Comparison of ENCODE assay signal across 8 cellular contexts in genomic region chr14:73245401-73246325, GRCh38. TPM values are rescaled to one million over a fixed set of nuclear protein-coding genes. Genes with fewer than 3 reads are reported as not detected.
DNase-seq lines count a peak whose midpoint lies in the region; ATAC-seq, FAIRE-seq and TF ChIP-seq lines count a peak whose summit lies in the region.

No MANE protein-coding gene starts in this region.

- peak overlapping the region; percentile 45 for H3K4me3 ChIP-seq in bronchial epithelial cell (ENCODE audit: low read depth, low read length)

- peak; percentile 54 for TF ChIP-seq POLR2A in GM18526 (IDR thresholded peaks at IDR 0.05; ENCODE audit: extremely low read depth, insufficient read length)

- H3K9me3 Mint-ChIP-seq in stimulated activated memory B cell treated with anti-CD40 and anti-IgM and Interleukin-4, amounts not matched to agents 10 μg/mL and 1 μg/mL and 100 μg/mL, for 72 hours: no peaks in the 10 kb centered on the region

- DNase-seq in T-helper 9 cell (peak; percentile 25), bronchial epithelial cell (ENCODE audit: low read depth) (peak; percentile 39), lung microvascular endothelial cell (ENCODE audit: low read depth in 2 of 2) (peak; percentile 52 to 62)

- H3K4me1 Mint-ChIP-seq in stimulated activated memory B cell treated with anti-CD40 and anti-IgM and Interleukin-4, amounts not matched to agents 10 μg/mL and 1 μg/mL and 100 μg/mL, for 72 hours: peaks cover 63% of the 10 kb centered on the region

- no peak for TF ChIP-seq CTCF in bronchial epithelial cell (IDR thresholded peaks at IDR 0.05; ENCODE audit: insufficient read depth, low read length, severe bottlenecking)

- H3K36me3 ChIP-seq in bronchial epithelial cell (ENCODE audit: control insufficient read depth, insufficient read depth, low read length): no peaks in the 10 kb centered on the region

- FAIRE-seq in bronchial epithelial cell (lab: Jason Lieb, UNC): no peak

- peak overlapping the region; percentile 80 for H3K4me3 Mint-ChIP-seq in stimulated activated memory B cell treated with anti-CD40 and anti-IgM and Interleukin-4, amounts not matched to agents 10 μg/mL and 1 μg/mL and 100 μg/mL, for 72 hours

- peaks cover 56% of the 10 kb centered on the region for H3K27me3 Mint-ChIP-seq in stimulated activated memory B cell treated with anti-CD40 and anti-IgM and Interleukin-4, amounts not matched to agents 10 μg/mL and 1 μg/mL and 100 μg/mL, for 72 hours

- no peaks in the 10 kb centered on the region for H3K36me3 Mint-ChIP-seq in stimulated activated memory B cell treated with anti-CD40 and anti-IgM and Interleukin-4, amounts not matched to agents 10 μg/mL and 1 μg/mL and 100 μg/mL, for 72 hours

- peak; percentile 43 for ATAC-seq in HG03280 (IDR thresholded peaks at IDR 0.05; ENCODE audit: unreplicated experiment)
- peak; percentile 80 for ATAC-seq in stimulated activated memory B cell treated with anti-CD40 and anti-IgM and Interleukin-4, amounts not matched to agents 10 μg/mL and 1 μg/mL and 100 μg/mL, for 72 hours
- ATAC-seq in GM18873 (IDR thresholded peaks at IDR 0.05; ENCODE audit: low FRiP score, unreplicated experiment): no peak
- no peak for ATAC-seq in HG03025 (IDR thresholded peaks at IDR 0.05; ENCODE audit: low FRiP score, unreplicated experiment)

- peak overlapping the region; percentile 80 for H3K27ac Mint-ChIP-seq in stimulated activated memory B cell treated with anti-CD40 and anti-IgM and Interleukin-4, amounts not matched to agents 10 μg/mL and 1 μg/mL and 100 μg/mL, for 72 hours

- no peaks in the 10 kb centered on the region for H3K27me3 ChIP-seq in bronchial epithelial cell (ENCODE audit: control insufficient read depth, insufficient read depth, low read length)

RNA-seq across cellular contexts. Expression of gene PAPLN, which starts 8.4 kb away (rescaled TPM):
- total RNA-seq in bronchial epithelial cell: 3.4 and 6.0 TPM in 2 replicates
- 16.3 and 48.4 TPM in 2 replicates for total RNA-seq in lung microvascular endothelial cell

Comparison
In these comparisons a context has a peak if more than half of its experiments do, and no peak if none do; other contexts are left out.
1. ATAC-seq: peak in HG03280 (single experiment) and stimulated activated memory B cell treated with anti-CD40 and anti-IgM and Interleukin-4, amounts not matched to agents 10 μg/mL and 1 μg/mL and 100 μg/mL, for 72 hours (single experiment); none in GM18873 (single experiment) and HG03025 (single experiment).
2. Peak in every context shown above with its lines, with median percentiles within 50 percentile points of each other: DNase-seq.